ENCODE assay signal across 8 cellular contexts in the genomic region with DNA sequence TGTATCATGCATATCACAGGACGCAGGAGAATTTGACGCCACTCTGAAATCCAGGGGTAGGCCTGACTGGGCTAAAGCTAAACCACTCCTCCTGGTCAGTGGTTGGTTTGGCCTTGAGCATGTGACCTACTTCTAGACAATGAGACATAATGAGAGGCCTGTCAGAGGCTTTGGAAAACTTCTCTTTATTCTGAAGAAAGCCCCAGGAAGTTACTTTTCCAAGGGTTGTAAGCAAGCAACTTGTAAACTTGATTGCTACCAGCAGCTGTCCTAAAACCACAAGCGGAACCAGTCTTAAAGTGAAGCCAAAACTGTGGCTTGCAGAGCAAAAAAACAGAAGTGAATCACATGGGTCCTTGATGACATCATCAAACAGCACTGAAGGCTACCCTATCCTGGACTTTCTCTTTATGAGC.
DNase-seq lines count a peak whose midpoint lies in the region; ATAC-seq and TF ChIP-seq lines count a peak whose summit lies in the region.

No MANE protein-coding gene starts in this region.

- H3K9me3 ChIP-seq in transverse colon: no peaks in the 10 kb centered on the region

- peak overlapping the region; percentile 38 for H3K27ac ChIP-seq in HL-60 (replicated peaks)
- peak overlapping the region; percentile 21 to 49 (median 41) for H3K27ac ChIP-seq in transverse colon

- no peaks in the 10 kb centered on the region for H3K36me3 ChIP-seq in transverse colon

- TF ChIP-seq POLR2A in transverse colon (IDR thresholded peaks at IDR 0.05): no peak

- in situ Hi-C loops in astrocyte of the cerebellum (cut with HindIII; ENCODE audit: low sequenced_read_pairs): no loop called here
- in situ Hi-C loops in transverse colon (cut with MboI; ENCODE audit: low pct_ligation_motif_present in 1 of 4, low pct_unique_long_range_greater_than_20kb in 1 of 4, low sequenced_read_pairs in 3 of 4): no loop called here

- no peak overlapping the region for H3K4me3 Mint-ChIP-seq in activated T-helper 1 cell treated with anti-CD3 and anti-CD28 coated beads, Interleukin-12 subunit alpha, Interleukin-12 subunit beta, Interleukin-2, Interleukin-4 antibody, amounts not matched to agents 30 ng/mL and 10 ng/mL and 1 ng/mL, durations not matched to agents 14 hours and 24 hours and 36 hours

- no peaks in the 10 kb centered on the region for H3K27me3 Mint-ChIP-seq in activated T-helper 1 cell treated with anti-CD3 and anti-CD28 coated beads, Interleukin-12 subunit alpha, Interleukin-12 subunit beta, Interleukin-2, Interleukin-4 antibody, amounts not matched to agents 30 ng/mL and 10 ng/mL and 1 ng/mL, durations not matched to agents 14 hours and 24 hours and 36 hours (ENCODE audit: insufficient read depth)

- 77 to 80% methylated on average over 2 to 3 of the region's 3 CpGs for WGBS in transverse colon (ENCODE audit: low coverage in 1 of 2), 2 donors

- H3K4me3 ChIP-seq in HL-60 (replicated peaks; ENCODE audit: insufficient read depth, low read length) (no peak overlapping the region), astrocyte of the cerebellum (ENCODE audit: low read depth, low read length) (no peak overlapping the region), transverse colon (no peak overlapping the region)

- no peak for ATAC-seq in HG03520 (IDR thresholded peaks at IDR 0.05; ENCODE audit: unreplicated experiment)
- ATAC-seq in GM21515 (IDR thresholded peaks at IDR 0.05; ENCODE audit: unreplicated experiment): no peak

- TF ChIP-seq CTCF in HL-60 (IDR thresholded peaks at IDR 0.05; ENCODE audit: insufficient read depth, low read length) (no peak), astrocyte of the cerebellum (IDR thresholded peaks at IDR 0.05; ENCODE audit: low read depth, low read length, missing control alignments) (no peak), transverse colon (IDR thresholded peaks at IDR 0.05) (no peak)

- no peaks in the 10 kb centered on the region for H3K4me1 ChIP-seq in transverse colon

- no peak for TF ChIP-seq EP300 in transverse colon (IDR thresholded peaks at IDR 0.05; ENCODE audit: low read depth)

- H3K27me3 ChIP-seq in HL-60 (ENCODE audit: insufficient read depth, poor library complexity, severe bottlenecking): no peaks in the 10 kb centered on the region
- no peaks in the 10 kb centered on the region for H3K27me3 ChIP-seq in transverse colon

- peaks cover 12% of the 10 kb centered on the region for H3K36me3 Mint-ChIP-seq in activated T-helper 1 cell treated with anti-CD3 and anti-CD28 coated beads, Interleukin-12 subunit alpha, Interleukin-12 subunit beta, Interleukin-2, Interleukin-4 antibody, amounts not matched to agents 30 ng/mL and 10 ng/mL and 1 ng/mL, durations not matched to agents 14 hours and 24 hours and 36 hours (ENCODE audit: low read depth)

- no peak overlapping the region for H3K27ac Mint-ChIP-seq in activated T-helper 1 cell treated with anti-CD3 and anti-CD28 coated beads, Interleukin-12 subunit alpha, Interleukin-12 subunit beta, Interleukin-2, Interleukin-4 antibody, amounts not matched to agents 30 ng/mL and 10 ng/mL and 1 ng/mL, durations not matched to agents 14 hours and 24 hours and 36 hours

- H3K4me1 Mint-ChIP-seq in activated T-helper 1 cell treated with anti-CD3 and anti-CD28 coated beads, Interleukin-12 subunit alpha, Interleukin-12 subunit beta, Interleukin-2, Interleukin-4 antibody, amounts not matched to agents 30 ng/mL and 10 ng/mL and 1 ng/mL, durations not matched to agents 14 hours and 24 hours and 36 hours (ENCODE audit: low read depth): no peaks in the 10 kb centered on the region

- peaks cover 21% of the 10 kb centered on the region for H3K9me3 Mint-ChIP-seq in activated T-helper 1 cell treated with anti-CD3 and anti-CD28 coated beads, Interleukin-12 subunit alpha, Interleukin-12 subunit beta, Interleukin-2, Interleukin-4 antibody, amounts not matched to agents 30 ng/mL and 10 ng/mL and 1 ng/mL, durations not matched to agents 14 hours and 24 hours and 36 hours

- DNase-seq in HL-60 (ENCODE audit: low read depth in 1 of 2, low spot score in 1 of 2) (peak; percentile 61 to 84), astrocyte of the cerebellum (ENCODE audit: low read depth) (peak; percentile 73), inferior parietal cortex (ENCODE audit: extremely low spot score) (peak; percentile 21), transverse colon (peak; percentile 12), NCI-H526 treated with DMSO at 0.1 percent for 48 hours (lab: John Stamatoyannopoulos, UW) (no peak)
- DNase-seq in activated T-helper 1 cell treated with anti-CD3 and anti-CD28 coated beads, Interleukin-12 subunit alpha, Interleukin-12 subunit beta, Interleukin-2, Interleukin-4 antibody, amounts not matched to agents 30 ng/mL and 10 ng/mL and 1 ng/mL, durations not matched to agents 14 hours and 24 hours and 36 hours (ENCODE audit: low spot score): no peak

- intact Hi-C loops in transverse colon (cut with DNase I; ENCODE audit: low total_unique reads): no loop called here
- intact Hi-C loops in activated T-helper 1 cell treated with anti-CD3 and anti-CD28 coated beads, Interleukin-12 subunit alpha, Interleukin-12 subunit beta, Interleukin-2, Interleukin-4 antibody, amounts not matched to agents 30 ng/mL and 10 ng/mL and 1 ng/mL, durations not matched to agents 14 hours and 24 hours and 36 hours (cut with micrococcal nuclease): no loop called here

Comparison
In these comparisons a context has a peak if more than half of its experiments do, and no peak if none do; other contexts are left out.
1. DNase-seq: peak in HL-60 (2 of 2), astrocyte of the cerebellum (single experiment), inferior parietal cortex (single experiment) and transverse colon (single experiment); none in NCI-H526 treated with DMSO at 0.1 percent for 48 hours (single experiment) and activated T-helper 1 cell treated with anti-CD3 and anti-CD28 coated beads, Interleukin-12 subunit alpha, Interleukin-12 subunit beta, Interleukin-2, Interleukin-4 antibody, amounts not matched to agents 30 ng/mL and 10 ng/mL and 1 ng/mL, durations not matched to agents 14 hours and 24 hours and 36 hours (single experiment).